ENCODE assay signal across 2 cellular contexts in genomic region chr10:128105383-128105782, GRCh38.
TF ChIP-seq lines count a peak whose summit lies in the region.

No MANE protein-coding gene starts in this region.

TF ChIP-seq in GM12891, 5 proteins besides CTCF, POLR2A, EP300 and RAD21:
- no peak for TF ChIP-seq POU2F2 (IDR thresholded peaks at IDR 0.05; ENCODE audit: low read depth, low read length)
- TF ChIP-seq SPI1 (IDR thresholded peaks at IDR 0.05; ENCODE audit: low read depth, low read length) = no peak
- TF ChIP-seq TAF1 (IDR thresholded peaks at IDR 0.05; ENCODE audit: low read depth, low read length) = no peak
- TF ChIP-seq POLR2AphosphoS5 (IDR thresholded peaks at IDR 0.05; ENCODE audit: low read depth, low read length) = no peak
- TF ChIP-seq PAX5 (IDR thresholded peaks at IDR 0.05; ENCODE audit: insufficient read depth, low read length, severe bottlenecking) = no peak

TF ChIP-seq in GM12878, 131 proteins besides CTCF, POLR2A, EP300 and RAD21:
- TF ChIP-seq SMARCA5 (IDR thresholded peaks at IDR 0.05) = no peak
- TF ChIP-seq POLR2AphosphoS5 (IDR thresholded peaks at IDR 0.05; ENCODE audit: low read length) = peak; percentile 48; the same call in 1 of the 2 replicates
